Comparison of ENCODE assay signal across 9 cellular contexts in genomic region chr12:31832740-31833540, GRCh38.
DNase-seq lines count a peak whose midpoint lies in the region; ATAC-seq, FAIRE-seq and TF ChIP-seq lines count a peak whose summit lies in the region.
"Had no signal": no experiment of that assay in that cellular context is flagged by ENCODE, and none has a peak within 500 bp of the region (broad histone marks: within the 10 kb centered on the region; RNA-seq: fewer than 3 reads in every experiment).

No MANE protein-coding gene starts in this region.

- TF ChIP-seq POLR2A in right lobe of liver (IDR thresholded peaks at IDR 0.05) (no peak), HepG2 (IDR thresholded peaks at IDR 0.05; ENCODE audit: insufficient read depth in 1 of 2, low read depth in 2 of 2, low read length in 2 of 2) (no peak), Peyer's patch (IDR thresholded peaks at IDR 0.05) (no peak)

- H3K4me3 ChIP-seq in right lobe of liver (no peak overlapping the region), HepG2 (replicated peaks in 1 of 3; ENCODE audit: insufficient read depth in 1 of 3, low read depth in 2 of 3, low read length in 3 of 3) (no peak overlapping the region), Peyer's patch (no peak overlapping the region)

- TF ChIP-seq RAD21 in HepG2 (CRISPR knock-in tag; IDR thresholded peaks at IDR 0.05): no peak

- no peaks in the 10 kb centered on the region for H3K27me3 Mint-ChIP-seq in effector memory CD8-positive, alpha-beta T cell

- intact Hi-C loops in right lobe of liver (cut with DNase I): no loop called here
- intact Hi-C loops in HepG2 (cut with micrococcal nuclease; ENCODE audit: unreplicated experiment): no loop called here

- H4K20me1 ChIP-seq in HepG2 (ENCODE audit: insufficient read depth, low read length): no peaks in the 10 kb centered on the region

- ATAC-seq in right lobe of liver: peak; percentile 11 to 65 (median 40)
- ATAC-seq in HepG2: no peak
- peak; percentile 82 for ATAC-seq in effector memory CD8-positive, alpha-beta T cell (replicated peaks)

- TF ChIP-seq CTCF in right lobe of liver (IDR thresholded peaks at IDR 0.05) (no peak), HepG2 (CRISPR knock-in tag; IDR thresholded peaks at IDR 0.05) (no peak), Peyer's patch (IDR thresholded peaks at IDR 0.05) (no peak)

- peak overlapping the region; percentile 85 to 90 for H3K27ac Mint-ChIP-seq in effector memory CD8-positive, alpha-beta T cell

- FAIRE-seq in HepG2 (lab: Jason Lieb, UNC): no peak
- FAIRE-seq: keratinocyte had no signal

- TF ChIP-seq EP300 in HepG2 (IDR thresholded peaks at IDR 0.05; ENCODE audit: low read depth in 2 of 2, low read length in 2 of 2) (no peak), HepG2 (CRISPR knock-in tag; IDR thresholded peaks at IDR 0.05; ENCODE audit: borderline replicate concordance) (no peak)

- no peak overlapping the region for H2AFZ ChIP-seq in HepG2 (ENCODE audit: low read length)

- DNase-seq in right lobe of liver (no peak), HepG2 (ENCODE audit: low spot score) (no peak), Peyer's patch (peak in 2 of 3 donors; percentile 59), SW480 (ENCODE audit: low spot score) (no peak), NCI-H146 treated with DMSO at 0.1 percent for 48 hours (lab: John Stamatoyannopoulos, UW; ENCODE audit: unreplicated experiment) (no peak), NCI-H2171 treated with DMSO at 0.1 percent for 48 hours (lab: John Stamatoyannopoulos, UW) (no peak), NCI-H510A treated with DMSO at 0.1 percent for 48 hours (lab: John Stamatoyannopoulos, UW) (no peak)
- DNase-seq in effector memory CD8-positive, alpha-beta T cell: peak; percentile 21 to 35 (median 21)

- H3K36me3 ChIP-seq in right lobe of liver (no peaks in the 10 kb centered on the region), HepG2 (replicated peaks in 1 of 2; ENCODE audit: control insufficient read depth in 1 of 2, insufficient read depth in 2 of 2, low read length in 2 of 2) (no peaks in the 10 kb centered on the region), Peyer's patch (no peaks in the 10 kb centered on the region)

- 63% methylated on average over 6 of the region's 7 CpGs for WGBS in right lobe of liver (ENCODE audit: insufficient coverage, low coverage, low lambda C conversion rate, missing lambda C conversion rate)
- WGBS in HepG2 (ENCODE audit: low lambda C conversion rate): 64% methylated on average over 6 of the region's 7 CpGs

- H3K4me1 ChIP-seq in right lobe of liver (no peaks in the 10 kb centered on the region), HepG2 (ENCODE audit: insufficient read depth, low read length) (peaks cover 12% of the 10 kb centered on the region), Peyer's patch (peaks cover 0 to 8% (median 0%) of the 10 kb centered on the region in 4 donors)

- no peak overlapping the region for H3K4me2 ChIP-seq in HepG2 (ENCODE audit: low read depth, low read length)

- no peak overlapping the region for H3K27ac ChIP-seq in right lobe of liver
- no peak overlapping the region for H3K27ac ChIP-seq in HepG2 (ENCODE audit: extremely low read length, insufficient read depth, low read length)
- H3K27ac ChIP-seq in Peyer's patch: peak overlapping the region; percentile 15 to 75 (median 37)

- CTCF ChIA-PET in HepG2 (lab: Yijun Ruan, JAX; ENCODE audit: low intra/inter-chr PET ratio, low total read pairs): no interaction called here

- peaks cover 32 to 48% of the 10 kb centered on the region in 2 donors for H3K4me1 Mint-ChIP-seq in effector memory CD8-positive, alpha-beta T cell (ENCODE audit: low read depth in 2 of 2)

- H3K36me3 Mint-ChIP-seq in effector memory CD8-positive, alpha-beta T cell (ENCODE audit: insufficient read depth): peaks cover 4% of the 10 kb centered on the region

- no peaks in the 10 kb centered on the region for H3K27me3 ChIP-seq in right lobe of liver
- no peaks in the 10 kb centered on the region for H3K27me3 ChIP-seq in HepG2 (ENCODE audit: control insufficient read depth in 1 of 2, insufficient read depth in 2 of 2, low read length in 2 of 2)
- no peaks in the 10 kb centered on the region for H3K27me3 ChIP-seq in Peyer's patch

- no TSS peak for BruUV-seq in HepG2 (replicated peaks; lab: Mats Ljungman, UMichigan)

- in situ Hi-C loops in HepG2 (cut with HindIII; ENCODE audit: extremely low pct_ligation_motif_present, low pct_unique_long_range_greater_than_20kb): no loop called here

- no peak overlapping the region for H3K9ac ChIP-seq in HepG2 (ENCODE audit: insufficient read depth, low read depth, low read length)

- H3K9me3 Mint-ChIP-seq in effector memory CD8-positive, alpha-beta T cell: peaks cover 0 to 6% of the 10 kb centered on the region in 2 donors

- no peaks in the 10 kb centered on the region for H3K79me2 ChIP-seq in HepG2 (ENCODE audit: insufficient read depth, low read length)

- H3K4me3 Mint-ChIP-seq in effector memory CD8-positive, alpha-beta T cell: peak overlapping the region; percentile 67 to 70

- H3K9me3 ChIP-seq in right lobe of liver (no peaks in the 10 kb centered on the region), HepG2 (ENCODE audit: low read length) (no peaks in the 10 kb centered on the region), Peyer's patch (peaks cover 0 to 6% (median 0%) of the 10 kb centered on the region in 4 donors)

- POLR2A ChIA-PET in HepG2 (lab: Yijun Ruan, JAX): no interaction called here

TF ChIP-seq in HepG2, 621 proteins besides CTCF, POLR2A, EP300 and RAD21 (continues in another document):
- TF ChIP-seq RERE (CRISPR knock-in tag; IDR thresholded peaks at IDR 0.05; ENCODE audit: low read depth) (no peak), NR1H2 (CRISPR knock-in tag; IDR thresholded peaks at IDR 0.05; ENCODE audit: borderline replicate concordance, low read depth) (no peak), FOXK1 (CRISPR knock-in tag; IDR thresholded peaks at IDR 0.05; ENCODE audit: borderline replicate concordance, low read depth) (no peak), ATF4 (CRISPR knock-in tag; IDR thresholded peaks at IDR 0.05) (no peak), HHEX (CRISPR knock-in tag; IDR thresholded peaks at IDR 0.05) (no peak), PCBP2 (optimal IDR thresholded peaks at IDR 0.05; ENCODE audit: low read depth, low read length, poor library complexity, severe bottlenecking) (no peak), RFXANK (CRISPR knock-in tag; IDR thresholded peaks at IDR 0.05) (no peak), ZNF234 (CRISPR knock-in tag; conservative IDR thresholded peaks at IDR 0.05) (no peak), MYNN (CRISPR knock-in tag; IDR thresholded peaks at IDR 0.05; ENCODE audit: low read depth) (no peak), ZNF558 (CRISPR knock-in tag; IDR thresholded peaks at IDR 0.05; ENCODE audit: borderline replicate concordance) (no peak), SAP130 (CRISPR knock-in tag; IDR thresholded peaks at IDR 0.05; ENCODE audit: low read depth) (no peak), ELF3 (CRISPR knock-in tag; IDR thresholded peaks at IDR 0.05) (no peak)

Comparison
In these comparisons a context has a peak if more than half of its experiments do, and no peak if none do; other contexts are left out.
1. DNase-seq: peak in Peyer's patch (2 of 3) and effector memory CD8-positive, alpha-beta T cell (3 of 3); none in right lobe of liver (0 of 3), HepG2 (single experiment), SW480 (single experiment), NCI-H146 treated with DMSO at 0.1 percent for 48 hours (single experiment), NCI-H2171 treated with DMSO at 0.1 percent for 48 hours (single experiment) and NCI-H510A treated with DMSO at 0.1 percent for 48 hours (single experiment).
2. H3K27ac ChIP-seq: peak in Peyer's patch (4 of 4); none in right lobe of liver (0 of 3) and HepG2 (single experiment).